Comparison of ENCODE assay signal across 20 cellular contexts in the genomic region with DNA sequence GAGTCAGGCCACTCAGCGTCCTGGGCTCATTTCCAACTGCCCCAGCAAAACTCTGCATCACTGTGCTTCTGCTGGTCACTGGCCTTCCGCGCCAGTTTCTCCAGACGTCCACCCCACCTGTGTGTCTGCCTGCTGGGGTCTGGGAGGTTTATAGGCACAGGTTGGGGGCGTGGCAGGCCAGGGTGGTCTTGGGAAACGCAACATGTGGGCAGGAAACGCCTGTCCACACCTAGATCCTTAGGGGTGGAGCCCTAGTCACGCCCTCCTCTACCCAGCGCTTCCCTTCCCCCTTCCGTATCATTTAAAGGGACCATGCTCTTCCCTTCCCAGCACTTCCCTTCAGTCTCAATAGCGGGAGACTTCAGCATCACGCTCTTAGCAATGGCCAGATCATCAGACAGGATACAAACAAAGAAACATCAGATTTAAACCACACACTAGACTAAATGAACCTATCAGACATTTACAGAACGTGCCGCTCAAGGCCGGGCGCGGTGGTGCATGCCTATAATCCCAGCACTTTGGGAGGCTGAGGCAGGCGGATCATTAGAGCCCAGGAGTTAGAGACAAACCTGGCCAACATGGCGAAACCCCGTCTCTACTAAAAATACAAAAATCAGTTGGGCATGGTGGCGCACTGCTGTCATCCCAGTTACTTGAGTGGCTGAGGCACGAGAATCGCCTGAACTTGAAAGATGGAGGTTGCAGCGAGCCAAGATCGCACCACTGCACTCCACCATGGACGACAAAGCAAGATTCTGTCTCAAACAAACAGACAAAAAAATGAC. TPM values are rescaled to one million over a fixed set of nuclear protein-coding genes. Genes with fewer than 3 reads are reported as not detected.
DNase-seq lines count a peak whose midpoint lies in the region; ATAC-seq and TF ChIP-seq lines count a peak whose summit lies in the region.
"Had no signal": no experiment of that assay in that cellular context is flagged by ENCODE, and none has a peak within 500 bp of the region (broad histone marks: within the 10 kb centered on the region; RNA-seq: fewer than 3 reads in every experiment).

No MANE protein-coding gene starts in this region.

- H3K27ac Mint-ChIP-seq in glutamatergic neuron (ENCODE audit: unreplicated experiment): peak overlapping the region; percentile 71
- H3K27ac Mint-ChIP-seq: activated naive CD8-positive, alpha-beta T cell treated with anti-CD3 and anti-CD28 coated beads, Interleukin-2, amount 10 ng/mL, durations not matched to agents 7 days and 5 days; activated T-cell treated with anti-CD3 and anti-CD28 coated beads, Interleukin-2, amount 50 U/mL, for 24 hours; stimulated activated effector memory CD8-positive, alpha-beta T cell treated with anti-CD3 and anti-CD28 coated beads, Interleukin-12 subunit alpha, Interleukin-12 subunit beta, amount 100 ng/mL, for 72 hours had no signal

- H3K4me3 ChIP-seq in HUES64 (ENCODE audit: low read length): peak overlapping the region; percentile 32
- H3K4me3 ChIP-seq in mucosa of descending colon: no peak overlapping the region
- H3K4me3 ChIP-seq: SK-N-MC, upper lobe of left lung had no signal

- ATAC-seq in mucosa of descending colon (peak; percentile 62), SK-N-SH treated with all-trans-retinoic acid at 6 μM for 48 hours (no peak)
- ATAC-seq: stimulated activated effector memory CD8-positive, alpha-beta T cell treated with anti-CD3 and anti-CD28 coated beads, Interleukin-12 subunit alpha, Interleukin-12 subunit beta, amount 100 ng/mL, for 72 hours had no signal

- peaks cover 12% of the 10 kb centered on the region for H3K36me3 Mint-ChIP-seq in glutamatergic neuron (ENCODE audit: unreplicated experiment)
- H3K36me3 Mint-ChIP-seq: activated naive CD8-positive, alpha-beta T cell treated with anti-CD3 and anti-CD28 coated beads, Interleukin-2, amount 10 ng/mL, durations not matched to agents 7 days and 5 days had no signal

- no peaks in the 10 kb centered on the region for H3K27me3 ChIP-seq in HUES64 (ENCODE audit: insufficient read depth, low read length)
- H3K27me3 ChIP-seq: upper lobe of left lung had no signal

- DNase-seq in Caki2 (ENCODE audit: low read depth) (peak; percentile 60), glutamatergic neuron (no peak), mucosa of descending colon (peak in 2 of 3 donors; percentile 12 to 43), NCI-H2029 treated with DMSO at 0.1 percent for 48 hours (lab: John Stamatoyannopoulos, UW) (no peak), NCI-H446 (lab: John Stamatoyannopoulos, UW) (no peak)
- DNase-seq in stimulated activated CD4-positive, alpha-beta T cell treated with anti-CD3 and anti-CD28 coated beads, Interleukin-4, amount 100 ng/mL, for 24 hours: no peak
- DNase-seq: activated naive CD8-positive, alpha-beta T cell treated with anti-CD3 and anti-CD28 coated beads, Interleukin-2, amount 10 ng/mL, durations not matched to agents 7 days and 5 days; activated T-cell treated with anti-CD3 and anti-CD28 coated beads, Interleukin-2, amount 50 U/mL, for 24 hours; effector memory CD4-positive, alpha-beta T cell; NCI-H146; occipital lobe; upper lobe of left lung had no signal

- no peak for TF ChIP-seq CTCF in glutamatergic neuron (IDR thresholded peaks at IDR 0.05; ENCODE audit: partially characterized antibody, unreplicated experiment)
- no peak for TF ChIP-seq CTCF in mucosa of descending colon (IDR thresholded peaks at IDR 0.05)

- H3K4me3 Mint-ChIP-seq in glutamatergic neuron (ENCODE audit: unreplicated experiment): peak overlapping the region; percentile 82
- H3K4me3 Mint-ChIP-seq: activated naive CD8-positive, alpha-beta T cell treated with anti-CD3 and anti-CD28 coated beads, Interleukin-2, amount 10 ng/mL, durations not matched to agents 7 days and 5 days; activated T-cell treated with anti-CD3 and anti-CD28 coated beads, Interleukin-2, amount 50 U/mL, for 24 hours; stimulated activated effector memory CD8-positive, alpha-beta T cell treated with anti-CD3 and anti-CD28 coated beads, Interleukin-12 subunit alpha, Interleukin-12 subunit beta, amount 100 ng/mL, for 72 hours had no signal

- no peaks in the 10 kb centered on the region for H3K4me1 Mint-ChIP-seq in glutamatergic neuron (ENCODE audit: low read depth, unreplicated experiment)
- H3K4me1 Mint-ChIP-seq: activated naive CD8-positive, alpha-beta T cell treated with anti-CD3 and anti-CD28 coated beads, Interleukin-2, amount 10 ng/mL, durations not matched to agents 7 days and 5 days; stimulated activated effector memory CD8-positive, alpha-beta T cell treated with anti-CD3 and anti-CD28 coated beads, Interleukin-12 subunit alpha, Interleukin-12 subunit beta, amount 100 ng/mL, for 72 hours had no signal

- intact Hi-C loops in mucosa of descending colon (cut with DNase I, micrococcal nuclease): no loop called here

- no peaks in the 10 kb centered on the region for H3K4me1 ChIP-seq in HUES64 (ENCODE audit: insufficient read depth, low read length)
- no peaks in the 10 kb centered on the region for H3K4me1 ChIP-seq in mucosa of descending colon (ENCODE audit: low read depth)
- H3K4me1 ChIP-seq: upper lobe of left lung had no signal

- H3K9me3 Mint-ChIP-seq in glutamatergic neuron (ENCODE audit: unreplicated experiment): peaks cover 6% of the 10 kb centered on the region
- H3K9me3 Mint-ChIP-seq: activated T-cell treated with anti-CD3 and anti-CD28 coated beads, Interleukin-2, amount 50 U/mL, for 24 hours; stimulated activated effector memory CD8-positive, alpha-beta T cell treated with anti-CD3 and anti-CD28 coated beads, Interleukin-12 subunit alpha, Interleukin-12 subunit beta, amount 100 ng/mL, for 72 hours had no signal

- in situ Hi-C loops in Caki2 (cut with HindIII; ENCODE audit: low pct_unique_long_range_greater_than_20kb, low sequenced_read_pairs): no loop called here

- H3K36me3 ChIP-seq in HUES64 (ENCODE audit: insufficient read depth, low read length) (no peaks in the 10 kb centered on the region), mucosa of descending colon (ENCODE audit: low read depth) (no peaks in the 10 kb centered on the region)
- H3K36me3 ChIP-seq: upper lobe of left lung had no signal

- peaks cover 29% of the 10 kb centered on the region for H3K9me3 ChIP-seq in HUES64 (ENCODE audit: insufficient read depth, low read depth, low read length)
- H3K9me3 ChIP-seq in mucosa of descending colon: peaks cover 2% of the 10 kb centered on the region
- H3K9me3 ChIP-seq: upper lobe of left lung had no signal

- 81% methylated on average over 26 of the region's 26 CpGs for WGBS in HUES64

- no peaks in the 10 kb centered on the region for H3K27me3 Mint-ChIP-seq in glutamatergic neuron (ENCODE audit: unreplicated experiment)

- H3K27ac ChIP-seq in HUES64 (ENCODE audit: low read depth, low read length): no peak overlapping the region
- H3K27ac ChIP-seq: HL-60, SK-N-MC, upper lobe of left lung had no signal

- H3K9ac ChIP-seq in HUES64 (ENCODE audit: low read depth, low read length): no peak overlapping the region

TF ChIP-seq in SK-N-SH treated with all-trans-retinoic acid at 6 μM for 48 hours, 23 proteins besides CTCF, POLR2A, EP300 and RAD21:
- TF ChIP-seq PPARA (CRISPR knock-in tag; IDR thresholded peaks at IDR 0.05; ENCODE audit: borderline replicate concordance): no peak
- TF ChIP-seq ZNF70 (CRISPR knock-in tag; IDR thresholded peaks at IDR 0.05): no peak
- no peak for TF ChIP-seq GLIS3 (CRISPR knock-in tag; IDR thresholded peaks at IDR 0.05)
- TF ChIP-seq ZFP3 (CRISPR knock-in tag; IDR thresholded peaks at IDR 0.05): no peak
- TF ChIP-seq RARB (CRISPR knock-in tag; IDR thresholded peaks at IDR 0.05): no peak
- TF ChIP-seq, protein P1, sequence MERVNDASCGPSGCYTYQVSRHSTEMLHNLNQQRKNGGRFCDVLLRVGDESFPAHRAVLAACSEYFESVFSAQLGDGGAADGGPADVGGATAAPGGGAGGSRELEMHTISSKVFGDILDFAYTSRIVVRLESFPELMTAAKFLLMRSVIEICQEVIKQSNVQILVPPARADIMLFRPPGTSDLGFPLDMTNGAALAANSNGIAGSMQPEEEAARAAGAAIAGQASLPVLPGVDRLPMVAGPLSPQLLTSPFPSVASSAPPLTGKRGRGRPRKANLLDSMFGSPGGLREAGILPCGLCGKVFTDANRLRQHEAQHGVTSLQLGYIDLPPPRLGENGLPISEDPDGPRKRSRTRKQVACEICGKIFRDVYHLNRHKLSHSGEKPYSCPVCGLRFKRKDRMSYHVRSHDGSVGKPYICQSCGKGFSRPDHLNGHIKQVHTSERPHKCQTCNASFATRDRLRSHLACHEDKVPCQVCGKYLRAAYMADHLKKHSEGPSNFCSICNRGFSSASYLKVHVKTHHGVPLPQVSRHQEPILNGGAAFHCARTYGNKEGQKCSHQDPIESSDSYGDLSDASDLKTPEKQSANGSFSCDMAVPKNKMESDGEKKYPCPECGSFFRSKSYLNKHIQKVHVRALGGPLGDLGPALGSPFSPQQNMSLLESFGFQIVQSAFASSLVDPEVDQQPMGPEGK (CRISPR knock-in tag; IDR thresholded peaks at IDR 0.05; ENCODE audit: borderline replicate concordance): no peak
- no peak for TF ChIP-seq ESRRG (CRISPR knock-in tag; IDR thresholded peaks at IDR 0.05)

RNA-seq across cellular contexts. Expression of a gene that starts 11.8 kb away (rescaled TPM):
- not detected in 2 replicates for total RNA-seq in Caki2 (2014; rRNA removed; shearing (Covaris generic); ENCODE audit: low replicate concordance)
- polyA plus RNA-seq in HUES64 (2013, experiment 1 of 2): 0.45 TPM
- 0.51 TPM for polyA plus RNA-seq in HUES64 (2013, experiment 2 of 2)
- total RNA-seq in glutamatergic neuron (ENCODE audit: unreplicated experiment) (37.9 TPM), mucosa of descending colon (10 to 100 TPM in 1 of 3 donors, 1 to 10 TPM in 2; 1.2 to 12.7 (median 3.2) TPM)
- total RNA-seq: activated naive CD8-positive, alpha-beta T cell treated with anti-CD3 and anti-CD28 coated beads, Interleukin-2, amount 10 ng/mL, durations not matched to agents 7 days and 5 days; LHCN-M2 had no signal
- polyA plus RNA-seq: AG04450 had no signal

RNA-seq across cellular contexts. Expression of a gene that starts 39.6 kb away (rescaled TPM):
- not detected in 2 replicates for total RNA-seq in Caki2 (2014; rRNA removed; shearing (Covaris generic); ENCODE audit: low replicate concordance)
- not detected for polyA plus RNA-seq in HUES64 (2013, experiment 1 of 2)
- polyA plus RNA-seq in HUES64 (2013, experiment 2 of 2): not detected
- total RNA-seq in glutamatergic neuron (ENCODE audit: unreplicated experiment): not detected
- total RNA-seq in mucosa of descending colon: 10 to 100 TPM; 38.4 to 62.2 (median 46.5) TPM
- total RNA-seq: activated naive CD8-positive, alpha-beta T cell treated with anti-CD3 and anti-CD28 coated beads, Interleukin-2, amount 10 ng/mL, durations not matched to agents 7 days and 5 days; LHCN-M2; occipital lobe; skeletal muscle tissue had no signal
- polyA plus RNA-seq: AG04450 had no signal

Comparison
In these comparisons a context has a peak if more than half of its experiments do, and no peak if none do; other contexts are left out.
1. DNase-seq: peak in Caki2 (single experiment) and mucosa of descending colon (2 of 3); none in glutamatergic neuron (single experiment), stimulated activated CD4-positive, alpha-beta T cell treated with anti-CD3 and anti-CD28 coated beads, Interleukin-4, amount 100 ng/mL, for 24 hours (single experiment), NCI-H2029 treated with DMSO at 0.1 percent for 48 hours (single experiment) and NCI-H446 (0 of 2).
2. RNA of a gene that starts 39.6 kb away (total RNA-seq): 38.4 to 62.2 TPM in mucosa of descending colon; not detected in Caki2 and not detected in glutamatergic neuron (single experiment); every median in the first group is over 10 times any median in the second.